ENCODE assay signal across 8 cellular contexts in genomic region chr16:31071861-31072260, GRCh38. TPM values are rescaled to one million over a fixed set of nuclear protein-coding genes. Genes with fewer than 3 reads are reported as not detected.
A peak's percentile ranks its signal among the peaks of the same experiment; 100 is the strongest.
DNase-seq lines count a peak whose midpoint lies in the region; ATAC-seq, FAIRE-seq and TF ChIP-seq lines count a peak whose summit lies in the region.

No MANE protein-coding gene starts in this region.

- BruUV-seq in PC-3 (replicated peaks; lab: Mats Ljungman, UMichigan), result no TSS peak

- H3K36me3 ChIP-seq in SK-N-SH (replicated peaks in 1 of 2; ENCODE audit: control insufficient read depth in 1 of 2, insufficient read depth in 2 of 2, low read length in 1 of 2), result peaks cover 4 to 10% of the 10 kb centered on the region in 2 experiments
- H3K36me3 ChIP-seq in PC-3 (ENCODE audit: low read depth, low read length), result no peaks in the 10 kb centered on the region; the same call in 1 of the 2 replicates
- peaks cover 0 to 1% of the 10 kb centered on the region in 2 donors for H3K36me3 ChIP-seq in small intestine (ENCODE audit: control insufficient read depth in 2 of 2, insufficient read depth in 2 of 2, low read length in 2 of 2)

- TF ChIP-seq CTCF in SK-N-SH (IDR thresholded peaks at IDR 0.05) (no peak), PC-3 (conservative IDR thresholded peaks at IDR 0.05; ENCODE audit: low read depth, low read length) (no peak)

- no peak for ATAC-seq in SK-N-SH treated with all-trans-retinoic acid at 6 μM for 48 hours
- ATAC-seq in PC-3, result no peak
- no peak for ATAC-seq in HG03045 (IDR thresholded peaks at IDR 0.05; ENCODE audit: unreplicated experiment)
- no peak for ATAC-seq in HG02623 (IDR thresholded peaks at IDR 0.05; ENCODE audit: unreplicated experiment)

- peaks cover 9% of the 10 kb centered on the region for H3F3A ChIP-seq in SK-N-SH (replicated peaks; ENCODE audit: insufficient read depth)
- no peaks in the 10 kb centered on the region for H3F3A ChIP-seq in PC-3 (ENCODE audit: low read length, unreplicated experiment)

- no peak for TF ChIP-seq EP300 in SK-N-SH (IDR thresholded peaks at IDR 0.05; ENCODE audit: borderline replicate concordance in 1 of 2, low read depth in 1 of 2, low read length in 1 of 2)

- TF ChIP-seq RAD21 in SK-N-SH (IDR thresholded peaks at IDR 0.05; ENCODE audit: low read length), result no peak

- intact Hi-C loops in PC-3 (cut with micrococcal nuclease), result loop anchor here (2.0 to 5.0 kb wide), 3 partner anchors 39 to 385 kb away; partner anchors contain the start of genes ARMC5 and STX4

- peak overlapping the region; percentile 90 to 95 for H3K4me3 ChIP-seq in SK-N-SH (ENCODE audit: low read depth in 2 of 2, low read length in 1 of 2)
- H3K4me3 ChIP-seq in PC-3 (ENCODE audit: low read length), result peak overlapping the region; percentile 81
- peak overlapping the region in 1 of 2 donors; percentile 99 for H3K4me3 ChIP-seq in small intestine (ENCODE audit: low read depth in 1 of 2, low read length in 2 of 2)

- H3K9ac ChIP-seq in SK-N-SH (peak overlapping the region; percentile 95), PC-3 (ENCODE audit: low read length) (peak overlapping the region; percentile 96)

- POLR2A ChIA-PET in SK-N-SH (lab: Yijun Ruan, JAX), result interaction anchor here (2.7 kb wide), 1 partner anchor 108 kb away, joined by 15 read pairs; the partner anchor contains the start of gene FUS
- POLR2A ChIA-PET in PC-3 (lab: Charles Lee; ENCODE audit: unreplicated experiment), result no interaction called here

- H3K27me3 ChIP-seq in SK-N-SH (ENCODE audit: insufficient read depth), result no peaks in the 10 kb centered on the region
- H3K27me3 ChIP-seq in PC-3 (ENCODE audit: low read length), result no peaks in the 10 kb centered on the region
- H3K27me3 ChIP-seq in small intestine (ENCODE audit: control insufficient read depth in 2 of 2, insufficient read depth in 2 of 2, low read length in 2 of 2), result no peaks in the 10 kb centered on the region

- H3K4me1 ChIP-seq in SK-N-SH (ENCODE audit: control insufficient read depth in 1 of 2, insufficient read depth in 2 of 2, low read depth in 1 of 2, low read length in 1 of 2) (peaks cover 5 to 14% of the 10 kb centered on the region in 2 experiments; a peak in 3 of 4 replicates), PC-3 (ENCODE audit: insufficient read depth, low read length) (peaks cover 15% of the 10 kb centered on the region; the same call in 1 of the 2 replicates), small intestine (ENCODE audit: control insufficient read depth in 2 of 2, insufficient read depth in 1 of 2, low read depth in 1 of 2, low read length in 1 of 2) (peaks cover 0 to 6% of the 10 kb centered on the region in 2 donors)

- DNase-seq in SK-N-SH, result no peak
- peak; percentile 15 for DNase-seq in PC-3
- DNase-seq in epithelial cell of prostate (ENCODE audit: low read depth, low spot score), result no peak
- DNase-seq in small intestine, result peak; percentile 19
- DNase-seq in NCI-H526 treated with DMSO at 0.1 percent for 48 hours (lab: John Stamatoyannopoulos, UW), result no peak

- H3K27ac ChIP-seq in SK-N-SH (ENCODE audit: low read depth in 2 of 2, low read length in 1 of 2) (peak overlapping the region; percentile 93 to 95), PC-3 (ENCODE audit: low read length) (0 out of 2 replicates have a peak overlapping the region, but pooled peaks have one; percentile 8), epithelial cell of prostate (peak overlapping the region; percentile 90), small intestine (ENCODE audit: low read depth in 1 of 2, low read length in 1 of 2) (no peak overlapping the region)

- CTCF ChIA-PET in SK-N-SH (lab: Yijun Ruan, JAX) (interaction anchor here (1.0 to 1.5 kb wide), 4 partner anchors 17 to 75 kb away, joined by 3 to 6 read pairs (median 3); partner anchors contain the start of gene PRSS53), PC-3 (lab: Charles Lee) (no interaction called here)

- H3K9me2 ChIP-seq in SK-N-SH (no peaks in the 10 kb centered on the region), PC-3 (replicated peaks; ENCODE audit: low read length) (no peaks in the 10 kb centered on the region)

- 12% methylated on average over 4 of the region's 4 CpGs for WGBS in SK-N-SH (ENCODE audit: low lambda C conversion rate)
- WGBS in small intestine, 3 donors, result 11 to 32% (median 22%) methylated on average over 4 of the region's 4 CpGs

- peak overlapping the region; percentile 93 for H3K4me2 ChIP-seq in SK-N-SH
- H3K4me2 ChIP-seq in PC-3 (ENCODE audit: low read length), result peak overlapping the region; percentile 99

- H2AFZ ChIP-seq in SK-N-SH (ENCODE audit: low read depth) (no peak overlapping the region), PC-3 (ENCODE audit: low read length) (no peak overlapping the region)

- no peak for FAIRE-seq in small intestine (lab: Jason Lieb, UNC)

- H3K9me3 ChIP-seq in SK-N-SH (no peaks in the 10 kb centered on the region), PC-3 (ENCODE audit: low read length) (no peaks in the 10 kb centered on the region), small intestine (ENCODE audit: control insufficient read depth, low read depth) (no peaks in the 10 kb centered on the region)

- H4K20me1 ChIP-seq in SK-N-SH (ENCODE audit: insufficient read depth), result no peaks in the 10 kb centered on the region
- H4K20me1 ChIP-seq in PC-3 (ENCODE audit: low read length), result no peaks in the 10 kb centered on the region

- peaks cover 87% of the 10 kb centered on the region for H3K79me2 ChIP-seq in SK-N-SH (ENCODE audit: insufficient read depth)
- peaks cover 84% of the 10 kb centered on the region for H3K79me2 ChIP-seq in PC-3 (ENCODE audit: low read length)

TF ChIP-seq in SK-N-SH, 30 proteins besides CTCF, POLR2A, EP300 and RAD21 (continues in another document):
- TF ChIP-seq, protein P1, sequence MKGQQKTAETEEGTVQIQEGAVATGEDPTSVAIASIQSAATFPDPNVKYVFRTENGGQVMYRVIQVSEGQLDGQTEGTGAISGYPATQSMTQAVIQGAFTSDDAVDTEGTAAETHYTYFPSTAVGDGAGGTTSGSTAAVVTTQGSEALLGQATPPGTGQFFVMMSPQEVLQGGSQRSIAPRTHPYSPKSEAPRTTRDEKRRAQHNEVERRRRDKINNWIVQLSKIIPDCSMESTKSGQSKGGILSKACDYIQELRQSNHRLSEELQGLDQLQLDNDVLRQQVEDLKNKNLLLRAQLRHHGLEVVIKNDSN (IDR thresholded peaks at IDR 0.05; ENCODE audit: borderline replicate concordance, low read depth), result no peak

TF ChIP-seq in SK-N-SH treated with all-trans-retinoic acid at 6 μM for 48 hours, 23 proteins besides CTCF, POLR2A, EP300 and RAD21:
- TF ChIP-seq, protein P2, sequence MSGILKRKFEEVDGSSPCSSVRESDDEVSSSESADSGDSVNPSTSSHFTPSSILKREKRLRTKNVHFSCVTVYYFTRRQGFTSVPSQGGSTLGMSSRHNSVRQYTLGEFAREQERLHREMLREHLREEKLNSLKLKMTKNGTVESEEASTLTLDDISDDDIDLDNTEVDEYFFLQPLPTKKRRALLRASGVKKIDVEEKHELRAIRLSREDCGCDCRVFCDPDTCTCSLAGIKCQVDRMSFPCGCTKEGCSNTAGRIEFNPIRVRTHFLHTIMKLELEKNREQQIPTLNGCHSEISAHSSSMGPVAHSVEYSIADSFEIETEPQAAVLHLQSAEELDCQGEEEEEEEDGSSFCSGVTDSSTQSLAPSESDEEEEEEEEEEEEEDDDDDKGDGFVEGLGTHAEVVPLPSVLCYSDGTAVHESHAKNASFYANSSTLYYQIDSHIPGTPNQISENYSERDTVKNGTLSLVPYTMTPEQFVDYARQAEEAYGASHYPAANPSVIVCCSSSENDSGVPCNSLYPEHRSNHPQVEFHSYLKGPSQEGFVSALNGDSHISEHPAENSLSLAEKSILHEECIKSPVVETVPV (CRISPR knock-in tag; IDR thresholded peaks at IDR 0.05), result no peak
- TF ChIP-seq ZC3H10 (CRISPR knock-in tag; IDR thresholded peaks at IDR 0.05), result no peak
- no peak for TF ChIP-seq ESRRG (CRISPR knock-in tag; IDR thresholded peaks at IDR 0.05)
- TF ChIP-seq RARB (CRISPR knock-in tag; IDR thresholded peaks at IDR 0.05), result no peak
- no peak for TF ChIP-seq ARNTL (CRISPR knock-in tag; IDR thresholded peaks at IDR 0.05; ENCODE audit: borderline replicate concordance, low read depth)
TF ChIP-seq in SK-N-SH treated with all-trans-retinoic acid at 6 μM for 48 hours: peak in this region for 0.

RNA-seq across cellular contexts. Expression of gene ZNF668, which starts 2.2 kb away (rescaled TPM):
- polyA plus RNA-seq in SK-N-SH (2012; rRNA removed) (12.4 and 13.6 TPM in 2 replicates), small intestine (10 to 100 TPM in 2 of 3 donors, 1 to 10 TPM in 1; 9.4 to 12.2 (median 10.8) TPM)
- 5.8 and 9.1 TPM in 2 replicates for polyA plus RNA-seq in SK-N-SH (2012; cell fraction: cytosol; rRNA removed)
- 16.3 and 26.3 TPM in 2 replicates for polyA plus RNA-seq in SK-N-SH (2012; cell fraction: nucleus; rRNA removed)
- total RNA-seq in PC-3 (2014; rRNA removed), result 15.6 and 19.2 TPM in 2 replicates

RNA-seq across cellular contexts. Expression of gene ZNF646, which starts 2.4 kb away (rescaled TPM):
- 2.7 and 3.4 TPM in 2 replicates for polyA plus RNA-seq in SK-N-SH (2012; rRNA removed)
- polyA plus RNA-seq in SK-N-SH (2012; cell fraction: cytosol; rRNA removed), result 1.2 and 2.1 TPM in 2 replicates
- 8.2 and 8.8 TPM in 2 replicates for polyA plus RNA-seq in SK-N-SH (2012; cell fraction: nucleus; rRNA removed)
- total RNA-seq in PC-3 (2014; rRNA removed), result 5.5 and 8.5 TPM in 2 replicates
- 10 to 100 TPM in 1 of 3 donors, 1 to 10 TPM in 2; 3.0 to 10.3 (median 4.2) TPM for polyA plus RNA-seq in small intestine

RNA-seq across cellular contexts. Expression of gene PRSS53, which starts 16.9 kb away (rescaled TPM):
- polyA plus RNA-seq in SK-N-SH (2012; rRNA removed), result 3.1 and 4.9 TPM in 2 replicates
- 0.23 and 0.45 TPM in 2 replicates for polyA plus RNA-seq in SK-N-SH (2012; cell fraction: cytosol; rRNA removed)
- 37.4 and 41.9 TPM in 2 replicates for polyA plus RNA-seq in SK-N-SH (2012; cell fraction: nucleus; rRNA removed)
- 3.8 and 5.8 TPM in 2 replicates for total RNA-seq in PC-3 (2014; rRNA removed)
- 1 to 10 TPM; 1.6 to 4.7 (median 1.9) TPM for polyA plus RNA-seq in small intestine

RNA-seq across cellular contexts. Expression of gene VKORC1, which starts 22.7 kb away (rescaled TPM):
- polyA plus RNA-seq in SK-N-SH (2012; rRNA removed), result 419 and 434 TPM in 2 replicates
- polyA plus RNA-seq in SK-N-SH (2012; cell fraction: cytosol; rRNA removed), result 265 and 341 TPM in 2 replicates
- polyA plus RNA-seq in SK-N-SH (2012; cell fraction: nucleus; rRNA removed), result 174 and 208 TPM in 2 replicates
- total RNA-seq in PC-3 (2014; rRNA removed), result 105 and 127 TPM in 2 replicates
- 10 to 100 TPM; 77.8 to 87.8 (median 83.4) TPM for polyA plus RNA-seq in small intestine

RNA-seq across cellular contexts. Expression of gene BCKDK, which starts 36.3 kb away (rescaled TPM):
- polyA plus RNA-seq in SK-N-SH (2012; rRNA removed) (57.9 and 73.2 TPM in 2 replicates), small intestine (10 to 100 TPM; 23.8 to 27.7 (median 27.5) TPM)
- polyA plus RNA-seq in SK-N-SH (2012; cell fraction: cytosol; rRNA removed), result 30.1 and 46.9 TPM in 2 replicates
- 72.8 and 93.1 TPM in 2 replicates for polyA plus RNA-seq in SK-N-SH (2012; cell fraction: nucleus; rRNA removed)
- total RNA-seq in PC-3 (2014; rRNA removed), result 47.7 and 69.1 TPM in 2 replicates

Comparison
In these comparisons a context has a peak if more than half of its experiments do, and no peak if none do; other contexts are left out.
1. DNase-seq: peak in PC-3 (single experiment) and small intestine (single experiment); none in SK-N-SH (single experiment), epithelial cell of prostate (single experiment) and NCI-H526 treated with DMSO at 0.1 percent for 48 hours (single experiment).
2. H3K27ac ChIP-seq: peak in SK-N-SH (2 of 2), PC-3 (single experiment) and epithelial cell of prostate (single experiment); none in small intestine (0 of 2).